Comparison of ENCODE assay signal across 27 cellular contexts in genomic region chr5:158847772-158848171, GRCh38.
"Had no signal": no experiment of that assay in that cellular context is flagged by ENCODE, and none has a peak within 500 bp of the region (broad histone marks: within the 10 kb centered on the region; RNA-seq: fewer than 3 reads in every experiment).

No MANE protein-coding gene starts in this region.

- H3K4me1 Mint-ChIP-seq: activated CD4-positive, alpha-beta T cell treated with anti-CD3 and anti-CD28 coated beads, Interleukin-2, amount 10 ng/mL, durations not matched to agents 7 days and 5 days; activated naive CD4-positive, alpha-beta T cell treated with anti-CD3 and anti-CD28 coated beads, Interleukin-2, amount 50 U/mL, for 24 hours had no signal

- H3K9me3 Mint-ChIP-seq: activated naive CD4-positive, alpha-beta T cell treated with anti-CD3 and anti-CD28 coated beads, Interleukin-2, amount 50 U/mL, for 24 hours; activated T-helper 1 cell treated with anti-CD3 and anti-CD28 coated beads, Interleukin-12 subunit alpha, Interleukin-12 subunit beta, Interleukin-2, Interleukin-4 antibody, amounts not matched to agents 30 ng/mL and 10 ng/mL and 1 ng/mL, durations not matched to agents 14 hours and 24 hours and 36 hours; nephron had no signal

- H3K36me3 ChIP-seq: brain microvascular endothelial cell, esophagus squamous epithelium, gastrocnemius medialis, neutrophil, ovary, prostate gland, stomach, transverse colon, vagina had no signal

- DNase-seq: activated CD4-positive, alpha-beta T cell treated with anti-CD3 and anti-CD28 coated beads, Interleukin-2, amount 10 ng/mL, durations not matched to agents 7 days and 5 days; activated CD4-positive, CD25-positive, alpha-beta regulatory T cell treated with anti-CD3 and anti-CD28 coated beads, Interleukin-2, amount 50 U/mL, for 72 hours; activated CD8-positive, alpha-beta T cell treated with anti-CD3 and anti-CD28 coated beads, Interleukin-2, amount 10 ng/mL, durations not matched to agents 7 days and 5 days; activated gamma-delta T cell treated with Interleukin-2 at 50 U/mL for 16 hours; aorta; brain microvascular endothelial cell; caudate nucleus; esophagus squamous epithelium; gastrocnemius medialis; head of caudate nucleus; hypothalamus; left ventricle myocardium superior; mammary epithelial cell; midbrain; ovary; right cardiac atrium; stimulated activated CD4-positive, alpha-beta T cell treated with anti-CD3 and anti-CD28 coated beads, Interleukin-12 subunit alpha, Interleukin-12 subunit beta, amount 100 ng/mL, for 4 hours; stimulated activated CD4-positive, alpha-beta T cell treated with anti-CD3 and anti-CD28 coated beads, Interleukin-4, amount 100 ng/mL, for 4 hours; stomach; transverse colon had no signal

- H3K27me3 ChIP-seq: brain microvascular endothelial cell, esophagus squamous epithelium, gastrocnemius medialis, neutrophil, ovary, transverse colon, vagina had no signal

- H3K27ac Mint-ChIP-seq: activated CD4-positive, alpha-beta T cell treated with anti-CD3 and anti-CD28 coated beads, Interleukin-2, amount 10 ng/mL, durations not matched to agents 7 days and 5 days; activated CD8-positive, alpha-beta T cell treated with anti-CD3 and anti-CD28 coated beads, Interleukin-2, amount 10 ng/mL, durations not matched to agents 7 days and 5 days; activated naive CD4-positive, alpha-beta T cell treated with anti-CD3 and anti-CD28 coated beads, Interleukin-2, amount 50 U/mL, for 24 hours; activated T-helper 1 cell treated with anti-CD3 and anti-CD28 coated beads, Interleukin-12 subunit alpha, Interleukin-12 subunit beta, Interleukin-2, Interleukin-4 antibody, amounts not matched to agents 30 ng/mL and 10 ng/mL and 1 ng/mL, durations not matched to agents 14 hours and 24 hours and 36 hours; nephron had no signal

- H3K9me3 ChIP-seq: esophagus squamous epithelium, gastrocnemius medialis, neutrophil, ovary, prostate gland, stomach, transverse colon, vagina had no signal

- H3K27ac ChIP-seq: brain microvascular endothelial cell, gastrocnemius medialis, neutrophil, ovary, prostate gland, stomach, transverse colon, vagina, VCaP had no signal

- H3K4me1 ChIP-seq: prostate gland, stomach, transverse colon, vagina had no signal

- H3K4me3 Mint-ChIP-seq: activated CD4-positive, alpha-beta T cell treated with anti-CD3 and anti-CD28 coated beads, Interleukin-2, amount 10 ng/mL, durations not matched to agents 7 days and 5 days; activated CD8-positive, alpha-beta T cell treated with anti-CD3 and anti-CD28 coated beads, Interleukin-2, amount 10 ng/mL, durations not matched to agents 7 days and 5 days; activated naive CD4-positive, alpha-beta T cell treated with anti-CD3 and anti-CD28 coated beads, Interleukin-2, amount 50 U/mL, for 24 hours; activated T-helper 1 cell treated with anti-CD3 and anti-CD28 coated beads, Interleukin-12 subunit alpha, Interleukin-12 subunit beta, Interleukin-2, Interleukin-4 antibody, amounts not matched to agents 30 ng/mL and 10 ng/mL and 1 ng/mL, durations not matched to agents 14 hours and 24 hours and 36 hours; nephron had no signal

- ATAC-seq: activated CD8-positive, alpha-beta T cell treated with anti-CD3 and anti-CD28 coated beads, Interleukin-2, amount 10 ng/mL, durations not matched to agents 7 days and 5 days; gastrocnemius medialis; left ventricle myocardium superior; right cardiac atrium had no signal

- H3K4me3 ChIP-seq: esophagus squamous epithelium, gastrocnemius medialis, ovary, prostate gland, stomach, transverse colon, vagina had no signal

- H3K36me3 Mint-ChIP-seq: activated naive CD4-positive, alpha-beta T cell treated with anti-CD3 and anti-CD28 coated beads, Interleukin-2, amount 50 U/mL, for 24 hours had no signal
